In the genomic region with DNA sequence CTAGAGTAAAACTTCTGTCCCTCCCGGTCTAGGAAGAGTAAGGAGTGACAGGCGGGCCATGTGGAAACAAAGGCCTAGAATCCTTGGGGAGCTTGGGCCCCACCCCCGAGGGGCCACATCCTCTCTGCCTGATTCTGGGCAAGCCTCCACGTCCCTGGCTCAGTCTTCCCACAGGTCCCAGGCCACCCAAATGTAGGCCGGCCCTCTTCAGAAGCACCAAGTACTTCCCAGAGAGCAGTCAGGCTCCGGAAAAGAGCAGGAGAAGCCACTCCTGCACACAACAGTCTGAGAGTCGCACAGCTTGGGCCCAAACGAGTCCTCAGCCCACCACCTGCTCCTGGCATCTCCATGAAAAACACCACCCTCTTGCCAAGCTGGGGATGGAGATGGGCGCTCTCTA, we compare ENCODE assay signal across 8 cellular contexts. TPM values are rescaled to one million over a fixed set of nuclear protein-coding genes. Genes with fewer than 3 reads are reported as not detected.
A peak's percentile ranks its signal among the peaks of the same experiment; 100 is the strongest.
DNase-seq lines count a peak whose midpoint lies in the region; ATAC-seq and TF ChIP-seq lines count a peak whose summit lies in the region.

No MANE protein-coding gene starts in this region.

- no peaks in the 10 kb centered on the region for H3K27me3 Mint-ChIP-seq in activated T-cell treated with anti-CD3 and anti-CD28 coated beads, Interleukin-2, amount 50 U/mL, for 4 hours (ENCODE audit: low read depth)

- WGBS in urinary bladder: 32% methylated on average over 9 of the region's 9 CpGs

- no peaks in the 10 kb centered on the region for H3K27me3 ChIP-seq in muscle layer of duodenum (ENCODE audit: low read depth, low read length)

- H3K4me3 ChIP-seq in cardiac fibroblast (replicated peaks in 1 of 2; ENCODE audit: low read depth in 2 of 2, low read length in 2 of 2) (no peak overlapping the region), muscle layer of duodenum (ENCODE audit: low read depth in 1 of 2, low read length in 2 of 2) (peak overlapping the region in 1 of 2 donors; percentile 51), urinary bladder (ENCODE audit: low read depth, low read length) (no peak overlapping the region)

- H3K36me3 Mint-ChIP-seq in activated T-cell treated with anti-CD3 and anti-CD28 coated beads, Interleukin-2, amount 50 U/mL, for 4 hours (ENCODE audit: insufficient read depth): peaks cover 26% of the 10 kb centered on the region

- no peaks in the 10 kb centered on the region for H3K9me3 ChIP-seq in muscle layer of duodenum (ENCODE audit: control insufficient read depth in 1 of 2, low read length in 2 of 2)

- DNase-seq in activated T-cell treated with anti-CD3 and anti-CD28 coated beads, Interleukin-2, amount 50 U/mL, for 4 hours: no peak
- no peak for DNase-seq in activated T-cell treated with anti-CD3 and anti-CD28 coated beads, Interleukin-2, amount 50 U/mL, for 1 hour
- DNase-seq in cardiac fibroblast (ENCODE audit: low read depth in 2 of 2): peak; percentile 38 to 46
- DNase-seq in stimulated activated CD4-positive, alpha-beta T cell treated with anti-CD3 and anti-CD28 coated beads, Interleukin-4, amount 100 ng/mL, for 1 hour: no peak

- H3K4me1 Mint-ChIP-seq in activated T-cell treated with anti-CD3 and anti-CD28 coated beads, Interleukin-2, amount 50 U/mL, for 4 hours (ENCODE audit: low read depth): peaks cover 92% of the 10 kb centered on the region

- peaks cover 7 to 8% of the 10 kb centered on the region in 2 donors for H3K36me3 ChIP-seq in muscle layer of duodenum (ENCODE audit: control insufficient read depth in 1 of 2, insufficient read depth in 2 of 2, low read length in 2 of 2)
- no peaks in the 10 kb centered on the region for H3K36me3 ChIP-seq in urinary bladder (ENCODE audit: insufficient read depth)

- no peak for ATAC-seq in activated T-cell treated with anti-CD3 and anti-CD28 coated beads, Interleukin-2, amount 50 U/mL, for 4 hours
- ATAC-seq in HG03354 (IDR thresholded peaks at IDR 0.05; ENCODE audit: poor library complexity, severe bottlenecking, unreplicated experiment): no peak
- ATAC-seq in GM19452 (IDR thresholded peaks at IDR 0.05; ENCODE audit: unreplicated experiment): no peak

- peaks cover 32 to 53% of the 10 kb centered on the region in 2 donors for H3K4me1 ChIP-seq in muscle layer of duodenum (ENCODE audit: control insufficient read depth in 1 of 2, insufficient read depth in 2 of 2, low read length in 2 of 2)
- no peaks in the 10 kb centered on the region for H3K4me1 ChIP-seq in urinary bladder (ENCODE audit: insufficient read depth)

- no peak for TF ChIP-seq CTCF in cardiac fibroblast (IDR thresholded peaks at IDR 0.05; ENCODE audit: low read depth, low read length)

- H3K4me3 Mint-ChIP-seq in activated T-cell treated with anti-CD3 and anti-CD28 coated beads, Interleukin-2, amount 50 U/mL, for 4 hours: peak overlapping the region; percentile 59

- peak overlapping the region; percentile 95 for H3K27ac ChIP-seq in muscle layer of duodenum (ENCODE audit: low read length)
- H3K27ac ChIP-seq in urinary bladder (ENCODE audit: low read depth): peak overlapping the region; percentile 62

- H3K9me3 Mint-ChIP-seq in activated T-cell treated with anti-CD3 and anti-CD28 coated beads, Interleukin-2, amount 50 U/mL, for 4 hours: peaks cover 7% of the 10 kb centered on the region

RNA-seq across cellular contexts. Expression of gene EHD1, which starts 15.5 kb away (rescaled TPM):
- total RNA-seq in activated T-cell treated with anti-CD3 and anti-CD28 coated beads, Interleukin-2, amount 50 U/mL, for 4 hours: 100 to 1,000 TPM in 2 of 3 donors, 10 to 100 TPM in 1; 86.3 to 121 (median 108) TPM
- total RNA-seq in urinary bladder: 31.3 TPM
- polyA plus RNA-seq in urinary bladder: 50.5 TPM

RNA-seq across cellular contexts. Expression of gene CDC42BPG, which starts 18.5 kb away (rescaled TPM):
- total RNA-seq in activated T-cell treated with anti-CD3 and anti-CD28 coated beads, Interleukin-2, amount 50 U/mL, for 4 hours: under 1 TPM; 0.13 to 0.33 (median 0.18) TPM
- total RNA-seq in urinary bladder: 4.3 TPM
- 3.2 TPM for polyA plus RNA-seq in urinary bladder

RNA-seq across cellular contexts. Expression of gene MEN1, which starts 52.6 kb away (rescaled TPM):
- 10 to 100 TPM; 50.7 to 61.2 (median 53.6) TPM for total RNA-seq in activated T-cell treated with anti-CD3 and anti-CD28 coated beads, Interleukin-2, amount 50 U/mL, for 4 hours
- total RNA-seq in urinary bladder: 11.3 TPM
- polyA plus RNA-seq in urinary bladder: 17.4 TPM

RNA-seq across cellular contexts. Expression of gene ATG2A, which starts 54.1 kb away (rescaled TPM):
- 10 to 100 TPM; 20.6 to 24.1 (median 21.7) TPM for total RNA-seq in activated T-cell treated with anti-CD3 and anti-CD28 coated beads, Interleukin-2, amount 50 U/mL, for 4 hours
- total RNA-seq in urinary bladder: 7.6 TPM
- polyA plus RNA-seq in urinary bladder: 21.4 TPM

RNA-seq across cellular contexts. Expression of gene MAP4K2, which starts 59.9 kb away (rescaled TPM):
- total RNA-seq in activated T-cell treated with anti-CD3 and anti-CD28 coated beads, Interleukin-2, amount 50 U/mL, for 4 hours: 10 to 100 TPM; 42.2 to 51.5 (median 43.7) TPM
- 11.7 TPM for total RNA-seq in urinary bladder
- polyA plus RNA-seq in urinary bladder: 13.9 TPM

Comparison
In these comparisons a context has a peak if more than half of its experiments do, and no peak if none do; other contexts are left out.
1. DNase-seq: peak in cardiac fibroblast (2 of 2); none in activated T-cell treated with anti-CD3 and anti-CD28 coated beads, Interleukin-2, amount 50 U/mL, for 4 hours (single experiment), activated T-cell treated with anti-CD3 and anti-CD28 coated beads, Interleukin-2, amount 50 U/mL, for 1 hour (single experiment) and stimulated activated CD4-positive, alpha-beta T cell treated with anti-CD3 and anti-CD28 coated beads, Interleukin-4, amount 100 ng/mL, for 1 hour (single experiment).